1 cellular context compared by ENCODE assay signal in genomic region chr3:57592306-57592705, GRCh38.
TF ChIP-seq lines count a peak whose summit lies in the region.

No MANE protein-coding gene starts in this region.

TF ChIP-seq in GM12878, 131 proteins besides CTCF, POLR2A, EP300 and RAD21:
- no peak for TF ChIP-seq SUZ12 (IDR thresholded peaks at IDR 0.05; ENCODE audit: unreplicated experiment)
- no peak for TF ChIP-seq SPI1 (IDR thresholded peaks at IDR 0.05; ENCODE audit: borderline replicate concordance, insufficient read depth, low read depth, low read length)
- no peak for TF ChIP-seq IKZF2 (IDR thresholded peaks at IDR 0.05)
- TF ChIP-seq STAT1 (conservative IDR thresholded peaks at IDR 0.05), result no peak
- TF ChIP-seq TCF3 (IDR thresholded peaks at IDR 0.05; ENCODE audit: borderline replicate concordance, insufficient read depth, low read depth, low read length), result no peak
- no peak for TF ChIP-seq EGR1 (IDR thresholded peaks at IDR 0.05; ENCODE audit: borderline replicate concordance in 1 of 2, low read depth in 2 of 2, low read length in 2 of 2)
